1 cellular context compared by ENCODE assay signal in genomic region chr20:50980851-50981713, GRCh38.
A peak's percentile ranks its signal among the peaks of the same experiment; 100 is the strongest.
TF ChIP-seq lines count a peak whose summit lies in the region.

No MANE protein-coding gene starts in this region.

TF ChIP-seq in HepG2, 621 proteins besides CTCF, POLR2A, EP300 and RAD21 (continues in another document):
- TF ChIP-seq ZNF224 (CRISPR knock-in tag; IDR thresholded peaks at IDR 0.05) (no peak), PRMT3 (CRISPR knock-in tag; IDR thresholded peaks at IDR 0.05; ENCODE audit: borderline replicate concordance, low read depth) (no peak), BATF2 (CRISPR knock-in tag; IDR thresholded peaks at IDR 0.05) (no peak), ZNF260 (CRISPR knock-in tag; IDR thresholded peaks at IDR 0.05; ENCODE audit: borderline replicate concordance, low read depth) (no peak), ARID3A (IDR thresholded peaks at IDR 0.05; ENCODE audit: low read depth, low read length) (no peak), ZSCAN20 (CRISPR knock-in tag; IDR thresholded peaks at IDR 0.05; ENCODE audit: borderline replicate concordance) (no peak), TFDP2 (CRISPR knock-in tag; IDR thresholded peaks at IDR 0.05) (no peak), ZNF883 (CRISPR knock-in tag; IDR thresholded peaks at IDR 0.05; ENCODE audit: not compliant biosample characterization) (peak; percentile 43), RFX5 (IDR thresholded peaks at IDR 0.05; ENCODE audit: low read depth, low read length) (peak; percentile 87), CSRNP1 (CRISPR knock-in tag; IDR thresholded peaks at IDR 0.05) (no peak; the same call in 1 of the 2 replicates), ZNF740 (CRISPR knock-in tag; IDR thresholded peaks at IDR 0.05) (peak; percentile 83), ZNF263 (CRISPR knock-in tag; IDR thresholded peaks at IDR 0.05) (peak; percentile 21; the same call in 1 of the 2 replicates), ZNF20 (CRISPR knock-in tag; IDR thresholded peaks at IDR 0.05) (no peak), KLF13 (CRISPR knock-in tag; IDR thresholded peaks at IDR 0.05) (no peak), KAT2B (IDR thresholded peaks at IDR 0.05; ENCODE audit: borderline replicate concordance, low read depth, low read length) (no peak), ZMAT3 (CRISPR knock-in tag; conservative IDR thresholded peaks at IDR 0.05) (no peak), ZMYM4 (CRISPR knock-in tag; IDR thresholded peaks at IDR 0.05) (0 out of 2 replicates have a peak, but pooled peaks have one; percentile 19), ATF7-NPFF (CRISPR knock-in tag; IDR thresholded peaks at IDR 0.05; ENCODE audit: low read depth) (no peak), TBX3 (IDR thresholded peaks at IDR 0.05; ENCODE audit: borderline replicate concordance) (no peak), ZEB1 (IDR thresholded peaks at IDR 0.05; ENCODE audit: insufficient replicate concordance, low read depth) (no peak), NPAS2 (CRISPR knock-in tag; IDR thresholded peaks at IDR 0.05; ENCODE audit: borderline replicate concordance) (0 out of 2 replicates have a peak, but pooled peaks have one; percentile 35), ZNF782 (CRISPR knock-in tag; IDR thresholded peaks at IDR 0.05; ENCODE audit: borderline replicate concordance) (no peak), SMC3 (IDR thresholded peaks at IDR 0.05; ENCODE audit: low read length) (peak; percentile 46), XRCC5 (optimal IDR thresholded peaks at IDR 0.05; ENCODE audit: low read length) (peak; percentile 62), SNAPC4 (CRISPR knock-in tag; IDR thresholded peaks at IDR 0.05) (no peak), THYN1 (CRISPR knock-in tag; IDR thresholded peaks at IDR 0.05; ENCODE audit: borderline replicate concordance, low read depth) (no peak), ZNF17 (CRISPR knock-in tag; IDR thresholded peaks at IDR 0.05) (no peak), CAMTA2 (CRISPR knock-in tag; IDR thresholded peaks at IDR 0.05; ENCODE audit: borderline replicate concordance) (0 out of 2 replicates have a peak, but pooled peaks have one; percentile 67), ASH2L (IDR thresholded peaks at IDR 0.05; ENCODE audit: insufficient read length, low read depth, low read length) (no peak), RBAK (CRISPR knock-in tag; IDR thresholded peaks at IDR 0.05) (no peak), CCDC6 (CRISPR knock-in tag; IDR thresholded peaks at IDR 0.05) (no peak), MTF2 (CRISPR knock-in tag; IDR thresholded peaks at IDR 0.05; ENCODE audit: borderline replicate concordance) (peak; percentile 92; the same call in 1 of the 2 replicates), YEATS4 (CRISPR knock-in tag; IDR thresholded peaks at IDR 0.05; ENCODE audit: borderline replicate concordance) (no peak), ZNF766 (CRISPR knock-in tag; IDR thresholded peaks at IDR 0.05; ENCODE audit: borderline replicate concordance) (no peak), MAFK (conservative IDR thresholded peaks at IDR 0.05 in 1 of 2, IDR thresholded peaks at IDR 0.05 in 1 of 2; ENCODE audit: low read length in 2 of 2) (peak; percentile 100), EHMT2 (IDR thresholded peaks at IDR 0.05; ENCODE audit: borderline replicate concordance, low read depth, low read length) (no peak), ZBTB39 (CRISPR knock-in tag; IDR thresholded peaks at IDR 0.05) (peak; percentile 29; the same call in 1 of the 2 replicates), JDP2 (CRISPR knock-in tag; IDR thresholded peaks at IDR 0.05; ENCODE audit: borderline replicate concordance) (no peak), PHF5A (CRISPR knock-in tag; IDR thresholded peaks at IDR 0.05; ENCODE audit: low read depth, unreplicated experiment) (no peak), ZNF691 (CRISPR knock-in tag; IDR thresholded peaks at IDR 0.05; ENCODE audit: borderline replicate concordance, low read depth) (0 out of 2 replicates have a peak, but pooled peaks have one; percentile 12), KLF16 (CRISPR knock-in tag; IDR thresholded peaks at IDR 0.05) (no peak), KLF15 (CRISPR knock-in tag; IDR thresholded peaks at IDR 0.05; ENCODE audit: borderline replicate concordance) (no peak), ZNF232 (CRISPR knock-in tag; IDR thresholded peaks at IDR 0.05; ENCODE audit: borderline replicate concordance) (no peak), ZNF660 (CRISPR knock-in tag; IDR thresholded peaks at IDR 0.05; ENCODE audit: borderline replicate concordance, low read depth) (no peak), ZNF280D (CRISPR knock-in tag; IDR thresholded peaks at IDR 0.05) (no peak), IRF9 (CRISPR knock-in tag; IDR thresholded peaks at IDR 0.05; ENCODE audit: borderline replicate concordance) (no peak), ARNT (IDR thresholded peaks at IDR 0.05) (no peak)
